3 cellular contexts compared by ENCODE assay signal in the genomic region with DNA sequence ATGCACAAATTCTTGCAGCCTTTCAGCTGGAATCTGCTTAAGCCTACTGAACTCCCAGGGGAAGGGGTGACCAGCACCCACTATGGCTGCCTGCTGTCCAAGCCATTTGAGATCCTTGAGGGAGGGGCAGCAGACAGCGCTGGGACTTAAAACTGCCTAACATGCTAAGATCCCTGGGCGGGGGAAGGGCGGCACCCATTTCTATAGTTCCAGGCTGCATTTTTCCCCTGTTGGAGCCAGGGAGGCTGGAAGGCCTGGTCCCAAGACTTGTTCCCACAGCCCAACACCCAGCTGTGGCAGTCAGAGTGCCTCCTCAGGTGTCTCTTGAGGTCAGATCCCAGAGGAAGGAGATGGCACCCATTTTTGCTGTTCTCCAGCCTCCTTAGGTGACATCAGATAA.
"Had no signal": no experiment of that assay in that cellular context is flagged by ENCODE, and none has a peak within 500 bp of the region (broad histone marks: within the 10 kb centered on the region; RNA-seq: fewer than 3 reads in every experiment).

No MANE protein-coding gene starts in this region.

- ATAC-seq: GM12878 had no signal

- DNase-seq: GDM1, GF-D8 had no signal

- H3K4me3 ChIP-seq: GM12878 had no signal
